18 cellular contexts compared by ENCODE assay signal in genomic region chr17:1888741-1889140, GRCh38. TPM values are rescaled to one million over a fixed set of nuclear protein-coding genes. Genes with fewer than 3 reads are reported as not detected.
DNase-seq lines count a peak whose midpoint lies in the region; ATAC-seq and TF ChIP-seq lines count a peak whose summit lies in the region.
"Had no signal": no experiment of that assay in that cellular context is flagged by ENCODE, and none has a peak within 500 bp of the region (broad histone marks: within the 10 kb centered on the region; RNA-seq: fewer than 3 reads in every experiment).

No MANE protein-coding gene starts in this region.

- peak overlapping the region; percentile 5 to 16 for H3K27ac ChIP-seq in right atrium auricular region
- H3K27ac ChIP-seq: BLaER1 had no signal

- H3K36me3 ChIP-seq in right atrium auricular region, result peaks cover 81% of the 10 kb centered on the region

- no peak for TF ChIP-seq CTCF in right atrium auricular region (IDR thresholded peaks at IDR 0.05)

- no peaks in the 10 kb centered on the region for H3K27me3 ChIP-seq in right atrium auricular region
- H3K27me3 ChIP-seq: BLaER1 had no signal

- DNase-seq in Right ventricle myocardium superior (no peak), cardiac septum (ENCODE audit: low spot score) (no peak), right atrium auricular region (ENCODE audit: low spot score) (no peak), posterior vena cava (ENCODE audit: low spot score) (peak; percentile 23), NCI-H146 (lab: John Stamatoyannopoulos, UW) (no peak), nucleus accumbens (lab: John Stamatoyannopoulos, UW) (no peak)
- no peak for DNase-seq in activated CD4-positive, alpha-beta T cell treated with anti-CD3 and anti-CD28 coated beads for 48 hours
- DNase-seq: 8988T; Calu3; CD8-positive, alpha-beta T cell; DMS79 treated with DMSO at 0.1 percent for 48 hours; GF-D8; GOT3; H7; HFFc6 had no signal

- no peaks in the 10 kb centered on the region for H3K9me3 ChIP-seq in right atrium auricular region

- H3K4me3 ChIP-seq in right atrium auricular region, result no peak overlapping the region
- H3K4me3 ChIP-seq: BLaER1 had no signal

- no peaks in the 10 kb centered on the region for H3K4me1 ChIP-seq in right atrium auricular region
- H3K4me1 ChIP-seq: BLaER1 had no signal

- peak; percentile 70 for ATAC-seq in Right ventricle myocardium superior (ENCODE audit: poor library complexity)
- ATAC-seq: CD8-positive, alpha-beta T cell; HCT116; HepG2 had no signal

- intact Hi-C loops in Right ventricle myocardium superior (cut with DNase I) (no loop called here), cardiac septum (cut with DNase I) (no loop called here), posterior vena cava (cut with DNase I) (no loop called here)

RNA-seq across cellular contexts. Expression of gene RPA1, which starts 58.9 kb away (rescaled TPM):
- total RNA-seq in Right ventricle myocardium superior, result 54.0 TPM
- total RNA-seq in cardiac septum, result 76.7 TPM
- total RNA-seq in right atrium auricular region, result 10 to 100 TPM; 20.9 to 26.9 TPM
- total RNA-seq in posterior vena cava, result 10 to 100 TPM; 77.3 to 86.2 TPM

RNA-seq across cellular contexts. Expression of gene SMYD4, which starts 59.0 kb away (rescaled TPM):
- total RNA-seq in Right ventricle myocardium superior (8.6 TPM), cardiac septum (8.8 TPM), right atrium auricular region (1 to 10 TPM; 6.2 to 7.1 TPM), posterior vena cava (10 to 100 TPM; 16.8 to 19.7 TPM)
